8 cellular contexts compared by ENCODE assay signal in genomic region chr14:74860899-74861733, GRCh38. TPM values are rescaled to one million over a fixed set of nuclear protein-coding genes. Genes with fewer than 3 reads are reported as not detected.
DNase-seq lines count a peak whose midpoint lies in the region; ATAC-seq and TF ChIP-seq lines count a peak whose summit lies in the region.

No MANE protein-coding gene starts in this region.

- H3K4me1 Mint-ChIP-seq in CD4-positive, alpha-beta T cell (ENCODE audit: low read depth): peaks cover 7% of the 10 kb centered on the region

- H3K36me3 ChIP-seq in left lung: no peaks in the 10 kb centered on the region

- H3K36me3 Mint-ChIP-seq in CD4-positive, alpha-beta T cell (ENCODE audit: low read depth): peaks cover 2% of the 10 kb centered on the region

- no peaks in the 10 kb centered on the region for H3K9me3 Mint-ChIP-seq in CD4-positive, alpha-beta T cell

- H3K27me3 Mint-ChIP-seq in CD4-positive, alpha-beta T cell: no peaks in the 10 kb centered on the region

- CTCF ChIA-PET in CD4-positive, alpha-beta T cell (lab: Charles Lee): interaction anchor here (0.6 to 8.0 kb wide), 40 partner anchors 8 to 247 kb away, joined by 3 to 160 read pairs (median 4); partner anchors contain the start of genes ACYP1, PROX2, RPS6KL1 and YLPM1

- no peak overlapping the region for H3K4me3 ChIP-seq in choroid plexus epithelial cell (ENCODE audit: low read depth, low read length)
- no peak overlapping the region for H3K4me3 ChIP-seq in left lung

- intact Hi-C loops in CD4-positive, alpha-beta T cell (cut with DNase I, micrococcal nuclease): loop anchor here (1.0 to 5.0 kb wide), 4 partner anchors 44 to 441 kb away; no protein-coding TSS in a partner anchor
- intact Hi-C loops in left lung (cut with DNase I): loop anchor here in 1 of 2 donors (5.0 kb wide), 1 partner anchor 46 kb away; no protein-coding TSS in a partner anchor

- H3K4me1 ChIP-seq in left lung: peaks cover 0 to 9% of the 10 kb centered on the region in 2 donors

- no peaks in the 10 kb centered on the region for H3K27me3 ChIP-seq in CD4-positive, alpha-beta T cell (ENCODE audit: control insufficient read depth, insufficient read depth, low read length)
- H3K27me3 ChIP-seq in left lung: no peaks in the 10 kb centered on the region

- peak; percentile 83 to 98 (median 93) for DNase-seq in CD4-positive, alpha-beta T cell
- DNase-seq in NCI-H524 treated with DMSO at 0.1 percent for 48 hours (lab: John Stamatoyannopoulos, UW): peak; percentile 23
- peak; percentile 90 to 96 for DNase-seq in activated CD4-positive, alpha-beta T cell treated with anti-CD3 and anti-CD28 coated beads for 4 hours
- DNase-seq in choroid plexus epithelial cell (ENCODE audit: low read depth): peak; percentile 90
- peak; percentile 88 to 94 for DNase-seq in left lung
- peak; percentile 89 to 99 for DNase-seq in stimulated activated CD4-positive, alpha-beta T cell treated with anti-CD3 and anti-CD28 coated beads, Interleukin-4, amount 100 ng/mL, for 48 hours (ENCODE audit: low read depth in 2 of 2)

- H3K9me3 ChIP-seq in CD4-positive, alpha-beta T cell (ENCODE audit: control insufficient read depth, low read length): no peaks in the 10 kb centered on the region
- no peaks in the 10 kb centered on the region for H3K9me3 ChIP-seq in left lung

- peak; percentile 88 for TF ChIP-seq CTCF in CD4-positive, alpha-beta T cell (IDR thresholded peaks at IDR 0.05)
- TF ChIP-seq CTCF in choroid plexus epithelial cell (conservative IDR thresholded peaks at IDR 0.05; ENCODE audit: low read depth, low read length) (peak; percentile 90), left lung (IDR thresholded peaks at IDR 0.05) (peak; percentile 93 to 94)

- peak; percentile 88 for ATAC-seq in CD4-positive, alpha-beta T cell (ENCODE audit: poor library complexity)
- ATAC-seq in HG02623 (IDR thresholded peaks at IDR 0.05; ENCODE audit: unreplicated experiment): peak; percentile 48
- ATAC-seq in left lung: peak; percentile 89
- no peak for ATAC-seq in GM19455 (IDR thresholded peaks at IDR 0.05; ENCODE audit: unreplicated experiment)

- no peak overlapping the region for H3K27ac ChIP-seq in CD4-positive, alpha-beta T cell (ENCODE audit: low read depth, low read length)
- no peak overlapping the region for H3K27ac ChIP-seq in left lung

- no peak overlapping the region for H3K4me3 Mint-ChIP-seq in CD4-positive, alpha-beta T cell

- H3K27ac Mint-ChIP-seq in CD4-positive, alpha-beta T cell: no peak overlapping the region

- POLR2A ChIA-PET in CD4-positive, alpha-beta T cell (lab: Charles Lee): interaction anchor here (0.6 to 4.2 kb wide), 14 partner anchors 10 to 227 kb away, joined by 3 to 43 read pairs (median 6); partner anchors contain the start of genes ACYP1, DLST and YLPM1

RNA-seq across cellular contexts. Expression of gene PROX2, which starts 14.8 kb away (rescaled TPM):
- under 1 TPM in 1 of 2 experiments, not detected in 1; 0.25 TPM for total RNA-seq in CD4-positive, alpha-beta T cell
- under 1 TPM in 1 of 2 donors, not detected in 1; 0.08 TPM for total RNA-seq in left lung

RNA-seq across cellular contexts. Expression of gene DLST, which starts 20.6 kb away (rescaled TPM):
- total RNA-seq in CD4-positive, alpha-beta T cell: 100 to 1,000 TPM; 162 to 170 TPM
- total RNA-seq in left lung: 10 to 100 TPM; 88.3 to 98.6 TPM

Comparison
In these comparisons a context has a peak if more than half of its experiments do, and no peak if none do; other contexts are left out.
1. DNase-seq: peak in every context shown above with its lines; median percentile 94 in stimulated activated CD4-positive, alpha-beta T cell treated with anti-CD3 and anti-CD28 coated beads, Interleukin-4, amount 100 ng/mL, for 48 hours; 93 in CD4-positive, alpha-beta T cell; 93 in activated CD4-positive, alpha-beta T cell treated with anti-CD3 and anti-CD28 coated beads for 4 hours; 91 in left lung; 90 in choroid plexus epithelial cell; 23 in NCI-H524 treated with DMSO at 0.1 percent for 48 hours.